22 cellular contexts compared by ENCODE assay signal in the genomic region with DNA sequence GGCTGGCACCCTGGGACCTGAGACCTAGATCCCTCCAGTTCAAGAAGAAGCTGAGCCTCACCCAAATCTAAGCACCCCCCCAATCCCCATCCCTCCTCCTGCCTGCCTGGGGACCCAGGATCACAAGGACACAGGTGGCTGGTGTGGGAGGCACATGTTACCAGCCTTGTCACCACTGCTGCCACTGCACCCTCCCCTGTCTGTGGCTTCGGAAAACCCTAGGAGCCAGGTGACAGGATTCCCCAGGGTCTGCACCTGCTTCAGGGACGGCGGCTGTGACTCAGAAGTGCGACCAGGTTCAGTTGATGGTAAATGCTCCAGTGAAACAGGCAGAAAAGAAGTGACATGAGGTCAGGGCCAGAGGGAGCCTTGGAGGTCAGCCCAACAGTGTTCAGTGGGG.
"Had no signal": no experiment of that assay in that cellular context is flagged by ENCODE, and none has a peak within 500 bp of the region (broad histone marks: within the 10 kb centered on the region; RNA-seq: fewer than 3 reads in every experiment).

No MANE protein-coding gene starts in this region.

- H3K27ac Mint-ChIP-seq: activated CD4-positive, alpha-beta T cell treated with anti-CD3 and anti-CD28 coated beads, Interleukin-2, amount 10 ng/mL, durations not matched to agents 7 days and 5 days; activated CD8-positive, alpha-beta memory T cell treated with anti-CD3 and anti-CD28 coated beads, Interleukin-2, amount 10 ng/mL, durations not matched to agents 7 days and 5 days; activated CD8-positive, alpha-beta T cell treated with anti-CD3 and anti-CD28 coated beads for 36 hours; activated naive CD8-positive, alpha-beta T cell treated with anti-CD3 and anti-CD28 coated beads, Interleukin-2, amount 50 U/mL, for 24 hours; immature natural killer cell; mesothelial cell of epicardium; stimulated activated naive CD8-positive, alpha-beta T cell treated with anti-CD3 and anti-CD28 coated beads, Interleukin-15, Interleukin-2, amounts not matched to agents 100 ng/mL and 50 ng/mL, for 24 hours had no signal

- H3K4me3 Mint-ChIP-seq: activated CD4-positive, alpha-beta T cell treated with anti-CD3 and anti-CD28 coated beads, Interleukin-2, amount 10 ng/mL, durations not matched to agents 7 days and 5 days; activated CD8-positive, alpha-beta memory T cell treated with anti-CD3 and anti-CD28 coated beads, Interleukin-2, amount 10 ng/mL, durations not matched to agents 7 days and 5 days; activated CD8-positive, alpha-beta T cell treated with anti-CD3 and anti-CD28 coated beads for 36 hours; activated naive CD8-positive, alpha-beta T cell treated with anti-CD3 and anti-CD28 coated beads, Interleukin-2, amount 50 U/mL, for 24 hours; immature natural killer cell; mesothelial cell of epicardium; naive thymus-derived CD8-positive, alpha-beta T cell; stimulated activated naive CD8-positive, alpha-beta T cell treated with anti-CD3 and anti-CD28 coated beads, Interleukin-15, Interleukin-2, amounts not matched to agents 100 ng/mL and 50 ng/mL, for 24 hours had no signal

- ATAC-seq: activated CD8-positive, alpha-beta memory T cell treated with anti-CD3 and anti-CD28 coated beads, Interleukin-2, amount 10 ng/mL, durations not matched to agents 7 days and 5 days; activated CD8-positive, alpha-beta T cell treated with anti-CD3 and anti-CD28 coated beads for 36 hours; activated naive CD8-positive, alpha-beta T cell treated with anti-CD3 and anti-CD28 coated beads, Interleukin-2, amount 50 U/mL, for 24 hours; left lung; naive thymus-derived CD8-positive, alpha-beta T cell; pancreas; psoas muscle had no signal

- DNase-seq: activated CD4-positive, alpha-beta T cell treated with anti-CD3 and anti-CD28 coated beads, Interleukin-2, amount 10 ng/mL, durations not matched to agents 7 days and 5 days; activated CD4-positive, CD25-positive, alpha-beta regulatory T cell treated with anti-CD3 and anti-CD28 coated beads, Interleukin-2, amount 50 U/mL, for 72 hours; activated CD8-positive, alpha-beta memory T cell treated with anti-CD3 and anti-CD28 coated beads, Interleukin-2, amount 10 ng/mL, durations not matched to agents 7 days and 5 days; activated CD8-positive, alpha-beta T cell treated with anti-CD3 and anti-CD28 coated beads for 36 hours; activated effector memory CD4-positive, alpha-beta T cell treated with anti-CD3 and anti-CD28 coated beads, Interleukin-2, amount 50 U/mL, for 16 hours; activated naive CD4-positive, alpha-beta T cell treated with anti-CD3 and anti-CD28 coated beads, Interleukin-2, amount 50 U/mL, for 16 hours; activated naive CD8-positive, alpha-beta T cell treated with anti-CD3 and anti-CD28 coated beads, Interleukin-2, amount 50 U/mL, for 24 hours; activated T-cell treated with anti-CD3 and anti-CD28 coated beads for 4 hours; cerebellar nuclear complex; glutamatergic neuron; immature natural killer cell; kidney glomerular epithelial cell; left lung; pancreas; psoas muscle; stimulated activated CD4-positive, alpha-beta T cell treated with anti-CD3 and anti-CD28 coated beads, Interleukin-12 subunit alpha, Interleukin-12 subunit beta, amount 100 ng/mL, for 4 hours; stimulated activated CD4-positive, alpha-beta T cell treated with anti-CD3 and anti-CD28 coated beads, Interleukin-4, amount 100 ng/mL, for 4 hours; substantia nigra; thyroid gland had no signal

- H3K4me1 Mint-ChIP-seq: activated CD4-positive, alpha-beta T cell treated with anti-CD3 and anti-CD28 coated beads, Interleukin-2, amount 10 ng/mL, durations not matched to agents 7 days and 5 days; activated CD8-positive, alpha-beta memory T cell treated with anti-CD3 and anti-CD28 coated beads, Interleukin-2, amount 10 ng/mL, durations not matched to agents 7 days and 5 days; activated naive CD8-positive, alpha-beta T cell treated with anti-CD3 and anti-CD28 coated beads, Interleukin-2, amount 50 U/mL, for 24 hours; immature natural killer cell; naive thymus-derived CD8-positive, alpha-beta T cell had no signal

- H3K9me3 Mint-ChIP-seq: activated CD4-positive, alpha-beta T cell treated with anti-CD3 and anti-CD28 coated beads, Interleukin-2, amount 10 ng/mL, durations not matched to agents 7 days and 5 days; activated CD8-positive, alpha-beta T cell treated with anti-CD3 and anti-CD28 coated beads for 36 hours; activated naive CD8-positive, alpha-beta T cell treated with anti-CD3 and anti-CD28 coated beads, Interleukin-2, amount 50 U/mL, for 24 hours; immature natural killer cell; mesothelial cell of epicardium; naive thymus-derived CD8-positive, alpha-beta T cell; stimulated activated naive CD8-positive, alpha-beta T cell treated with anti-CD3 and anti-CD28 coated beads, Interleukin-15, Interleukin-2, amounts not matched to agents 100 ng/mL and 50 ng/mL, for 24 hours had no signal

- H3K36me3 Mint-ChIP-seq: activated CD8-positive, alpha-beta memory T cell treated with anti-CD3 and anti-CD28 coated beads, Interleukin-2, amount 10 ng/mL, durations not matched to agents 7 days and 5 days; immature natural killer cell; mesothelial cell of epicardium; naive thymus-derived CD8-positive, alpha-beta T cell had no signal
